ENCODE assay signal across 26 cellular contexts in the genomic region with DNA sequence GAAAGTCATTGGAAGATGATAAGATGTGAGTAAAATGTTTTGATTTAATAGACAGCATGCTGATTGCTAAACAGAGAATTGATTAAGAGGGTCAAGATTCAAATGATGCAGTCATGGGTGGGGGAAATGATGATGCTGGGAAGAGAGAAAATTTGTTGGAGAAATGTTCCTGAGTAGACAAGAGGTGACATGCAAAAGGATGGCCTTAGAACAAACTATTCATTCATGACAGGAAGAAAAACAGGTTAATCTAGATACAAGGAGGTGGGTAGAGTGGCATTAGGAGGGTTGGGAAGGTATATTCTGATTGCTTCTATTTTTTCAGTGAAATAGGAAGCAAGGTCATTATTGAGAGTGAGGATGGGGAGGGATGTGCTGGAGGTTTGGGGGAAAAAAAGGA.
"Had no signal": no experiment of that assay in that cellular context is flagged by ENCODE, and none has a peak within 500 bp of the region (broad histone marks: within the 10 kb centered on the region; RNA-seq: fewer than 3 reads in every experiment).

No MANE protein-coding gene starts in this region.

- H3K27ac ChIP-seq: SJCRH30, SK-N-MC, WERI-Rb-1 had no signal

- H3K27me3 ChIP-seq: SJCRH30 had no signal

- ATAC-seq: activated CD8-positive, alpha-beta memory T cell treated with anti-CD3 and anti-CD28 coated beads, Interleukin-2, amount 10 ng/mL, durations not matched to agents 7 days and 5 days; activated naive CD8-positive, alpha-beta T cell treated with anti-CD3 and anti-CD28 coated beads, Interleukin-2, amount 50 U/mL, for 24 hours; K562; Panc1 had no signal

- H3K4me1 ChIP-seq: SJCRH30 had no signal

- DNase-seq: activated CD4-positive, alpha-beta memory T cell treated with anti-CD3 and anti-CD28 coated beads, Interleukin-2, amount 10 ng/mL, durations not matched to agents 7 days and 5 days; activated CD4-positive, alpha-beta T cell treated with anti-CD3 and anti-CD28 coated beads for 1 hour; activated CD4-positive, alpha-beta T cell treated with anti-CD3 and anti-CD28 coated beads for 48 hours; activated CD4-positive, CD25-positive, alpha-beta regulatory T cell; activated CD8-positive, alpha-beta memory T cell treated with anti-CD3 and anti-CD28 coated beads for 24 hours; activated CD8-positive, alpha-beta memory T cell treated with anti-CD3 and anti-CD28 coated beads, Interleukin-2, amount 10 ng/mL, durations not matched to agents 7 days and 5 days; activated CD8-positive, alpha-beta memory T cell treated with anti-CD3 and anti-CD28 coated beads, Interleukin-2, amount 50 U/mL, for 48 hours; activated effector memory CD4-positive, alpha-beta T cell treated with Interleukin-2 at 50 U/mL for 16 hours; activated naive CD4-positive, alpha-beta T cell treated with anti-CD3 and anti-CD28 coated beads, Interleukin-2, amount 10 ng/mL, durations not matched to agents 7 days and 5 days; activated naive CD8-positive, alpha-beta T cell treated with anti-CD3 and anti-CD28 coated beads, Interleukin-2, amount 50 U/mL, for 24 hours; activated T-cell treated with anti-CD3 and anti-CD28 coated beads, Interleukin-2, amount 50 U/mL, for 48 hours; anterior cingulate cortex; central memory CD4-positive, alpha-beta T cell; NCI-H1105; NCI-H1417 treated with DMSO at 0.1 percent for 48 hours; NCI-H1930; NCI-H2081 treated with DMSO at 0.1 percent for 48 hours; NCI-H345; NCI-H526 treated with DMSO at 0.1 percent for 48 hours; SHP77; SJCRH30; T1000; WERI-Rb-1 had no signal
